ENCODE assay signal across 11 cellular contexts in the genomic region with DNA sequence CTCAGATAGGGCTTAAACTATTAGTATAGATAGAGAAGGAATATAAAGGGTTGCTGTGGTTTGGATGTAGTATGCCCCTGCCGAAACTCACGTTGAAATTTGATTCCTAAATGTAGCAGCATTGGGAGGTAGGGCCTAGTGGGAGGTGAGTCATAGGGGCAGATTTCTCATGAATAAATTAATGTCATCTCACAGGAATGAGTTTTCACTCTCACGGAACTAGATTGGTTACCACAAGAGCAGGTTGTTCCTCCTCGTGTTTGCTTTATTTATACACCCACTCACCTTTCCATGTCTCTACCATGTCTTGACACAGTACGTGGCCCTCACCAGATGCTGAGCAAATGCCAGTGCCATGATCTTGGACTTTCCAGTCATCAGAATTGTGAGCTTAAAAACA.
DNase-seq lines count a peak whose midpoint lies in the region; ATAC-seq and TF ChIP-seq lines count a peak whose summit lies in the region.
"Had no signal": no experiment of that assay in that cellular context is flagged by ENCODE, and none has a peak within 500 bp of the region (broad histone marks: within the 10 kb centered on the region; RNA-seq: fewer than 3 reads in every experiment).

No MANE protein-coding gene starts in this region.

- H2AFZ ChIP-seq in GM23338 = peak overlapping the region; percentile 12; the same call in 1 of the 2 replicates

- no peaks in the 10 kb centered on the region for H3K79me2 ChIP-seq in GM23338 (replicated peaks; ENCODE audit: insufficient read depth)

- H3K4me3 ChIP-seq in GM23338 (no peak overlapping the region), body of pancreas (no peak overlapping the region)

- no peaks in the 10 kb centered on the region for H3F3A ChIP-seq in GM23338 (replicated peaks; ENCODE audit: low read depth)

- H4K20me1 ChIP-seq in GM23338 (replicated peaks; ENCODE audit: insufficient read depth) = no peaks in the 10 kb centered on the region

- H3K9me2 ChIP-seq in GM23338 (ENCODE audit: insufficient read depth) = peaks cover 23% of the 10 kb centered on the region

- H3K4me3 Mint-ChIP-seq in GM23338 = no peak overlapping the region
- no peak overlapping the region for H3K4me3 Mint-ChIP-seq in brain
- H3K4me3 Mint-ChIP-seq in stimulated activated effector memory CD8-positive, alpha-beta T cell treated with anti-CD3 and anti-CD28 coated beads, Interleukin-12 subunit alpha, Interleukin-12 subunit beta, amount 100 ng/mL, for 72 hours = no peak overlapping the region
- H3K4me3 Mint-ChIP-seq: CD4-positive, alpha-beta T cell had no signal

- H3K4me1 Mint-ChIP-seq in GM23338 = no peaks in the 10 kb centered on the region; the same call in 2 of the 3 replicates
- peaks cover 45% of the 10 kb centered on the region for H3K4me1 Mint-ChIP-seq in brain
- H3K4me1 Mint-ChIP-seq in stimulated activated effector memory CD8-positive, alpha-beta T cell treated with anti-CD3 and anti-CD28 coated beads, Interleukin-12 subunit alpha, Interleukin-12 subunit beta, amount 100 ng/mL, for 72 hours = no peaks in the 10 kb centered on the region

- TF ChIP-seq POLR2A in body of pancreas (IDR thresholded peaks at IDR 0.05) = no peak

- H3K9me3 Mint-ChIP-seq in GM23338 (no peaks in the 10 kb centered on the region; the same call in 1 of the 3 replicates), brain (peaks cover 0 to 18% (median 2%) of the 10 kb centered on the region in 5 experiments)
- H3K9me3 Mint-ChIP-seq in stimulated activated effector memory CD8-positive, alpha-beta T cell treated with anti-CD3 and anti-CD28 coated beads, Interleukin-12 subunit alpha, Interleukin-12 subunit beta, amount 100 ng/mL, for 72 hours = no peaks in the 10 kb centered on the region
- H3K9me3 Mint-ChIP-seq: CD4-positive, alpha-beta T cell had no signal

- TF ChIP-seq CTCF in GM23338 (conservative IDR thresholded peaks at IDR 0.05; ENCODE audit: low read depth in 2 of 2) (no peak), brain (conservative IDR thresholded peaks at IDR 0.05) (no peak), body of pancreas (IDR thresholded peaks at IDR 0.05) (no peak)

- H3K27ac ChIP-seq in GM23338 (ENCODE audit: low read depth) (no peak overlapping the region), body of pancreas (no peak overlapping the region)

- H3K4me1 ChIP-seq in GM23338 (ENCODE audit: insufficient read depth) = no peaks in the 10 kb centered on the region
- no peaks in the 10 kb centered on the region for H3K4me1 ChIP-seq in body of pancreas

- H3K36me3 Mint-ChIP-seq in GM23338 (ENCODE audit: low read depth) (no peaks in the 10 kb centered on the region; the same call in 2 of the 3 replicates), brain (no peaks in the 10 kb centered on the region)
- no peaks in the 10 kb centered on the region for H3K36me3 Mint-ChIP-seq in stimulated activated effector memory CD8-positive, alpha-beta T cell treated with anti-CD3 and anti-CD28 coated beads, Interleukin-12 subunit alpha, Interleukin-12 subunit beta, amount 100 ng/mL, for 72 hours

- no peaks in the 10 kb centered on the region for H3K27me3 Mint-ChIP-seq in GM23338 (ENCODE audit: insufficient read depth, low read depth, poor library complexity)
- H3K27me3 Mint-ChIP-seq in brain = no peaks in the 10 kb centered on the region

- DNase-seq in GM23338 (ENCODE audit: low spot score) (peak; percentile 11), NCI-H2171 (lab: John Stamatoyannopoulos, UW) (peak; percentile 71), myocyte (ENCODE audit: low read depth) (peak; percentile 48), NK-92 (lab: John Stamatoyannopoulos, UW; ENCODE audit: unreplicated experiment) (no peak), body of pancreas (no peak), NCI-H1930 (lab: John Stamatoyannopoulos, UW) (no peak)
- no peak for DNase-seq in stimulated activated effector memory CD8-positive, alpha-beta T cell treated with anti-CD3 and anti-CD28 coated beads, Interleukin-12 subunit alpha, Interleukin-12 subunit beta, amount 100 ng/mL, for 72 hours (ENCODE audit: low spot score in 2 of 2)
- DNase-seq: activated CD8-positive, alpha-beta memory T cell treated with anti-CD3 and anti-CD28 coated beads, Interleukin-2, amount 50 U/mL, for 48 hours; CD4-positive, alpha-beta T cell; NCI-H1417 treated with DMSO at 0.1 percent for 48 hours had no signal

- no peak for ATAC-seq in GM23338
- no peak for ATAC-seq in stimulated activated effector memory CD8-positive, alpha-beta T cell treated with anti-CD3 and anti-CD28 coated beads, Interleukin-12 subunit alpha, Interleukin-12 subunit beta, amount 100 ng/mL, for 72 hours
- no peak for ATAC-seq in body of pancreas

- H3K36me3 ChIP-seq in GM23338 (ENCODE audit: insufficient read depth) = no peaks in the 10 kb centered on the region
- no peaks in the 10 kb centered on the region for H3K36me3 ChIP-seq in body of pancreas (replicated peaks in 1 of 2; ENCODE audit: insufficient read depth in 1 of 2, low read depth in 2 of 2)

- H3K27me3 ChIP-seq in GM23338 (ENCODE audit: insufficient read depth) (no peaks in the 10 kb centered on the region), body of pancreas (no peaks in the 10 kb centered on the region)

- H3K9me3 ChIP-seq in body of pancreas = no peaks in the 10 kb centered on the region

- 49 to 53% methylated on average over 5 of the region's 5 CpGs for WGBS in body of pancreas, 2 donors

- no peak overlapping the region for H3K27ac Mint-ChIP-seq in GM23338
- H3K27ac Mint-ChIP-seq in brain = peak overlapping the region in 3 of 5 experiments; percentile 58 to 86 (median 60)
- no peak overlapping the region for H3K27ac Mint-ChIP-seq in stimulated activated effector memory CD8-positive, alpha-beta T cell treated with anti-CD3 and anti-CD28 coated beads, Interleukin-12 subunit alpha, Interleukin-12 subunit beta, amount 100 ng/mL, for 72 hours
- H3K27ac Mint-ChIP-seq: CD4-positive, alpha-beta T cell had no signal

- H3K4me2 ChIP-seq in GM23338 = no peak overlapping the region

- intact Hi-C loops in body of pancreas (cut with DNase I) = no loop called here

TF ChIP-seq in GM23338, 12 proteins besides CTCF, POLR2A, EP300 and RAD21:
- TF ChIP-seq, protein P1, sequence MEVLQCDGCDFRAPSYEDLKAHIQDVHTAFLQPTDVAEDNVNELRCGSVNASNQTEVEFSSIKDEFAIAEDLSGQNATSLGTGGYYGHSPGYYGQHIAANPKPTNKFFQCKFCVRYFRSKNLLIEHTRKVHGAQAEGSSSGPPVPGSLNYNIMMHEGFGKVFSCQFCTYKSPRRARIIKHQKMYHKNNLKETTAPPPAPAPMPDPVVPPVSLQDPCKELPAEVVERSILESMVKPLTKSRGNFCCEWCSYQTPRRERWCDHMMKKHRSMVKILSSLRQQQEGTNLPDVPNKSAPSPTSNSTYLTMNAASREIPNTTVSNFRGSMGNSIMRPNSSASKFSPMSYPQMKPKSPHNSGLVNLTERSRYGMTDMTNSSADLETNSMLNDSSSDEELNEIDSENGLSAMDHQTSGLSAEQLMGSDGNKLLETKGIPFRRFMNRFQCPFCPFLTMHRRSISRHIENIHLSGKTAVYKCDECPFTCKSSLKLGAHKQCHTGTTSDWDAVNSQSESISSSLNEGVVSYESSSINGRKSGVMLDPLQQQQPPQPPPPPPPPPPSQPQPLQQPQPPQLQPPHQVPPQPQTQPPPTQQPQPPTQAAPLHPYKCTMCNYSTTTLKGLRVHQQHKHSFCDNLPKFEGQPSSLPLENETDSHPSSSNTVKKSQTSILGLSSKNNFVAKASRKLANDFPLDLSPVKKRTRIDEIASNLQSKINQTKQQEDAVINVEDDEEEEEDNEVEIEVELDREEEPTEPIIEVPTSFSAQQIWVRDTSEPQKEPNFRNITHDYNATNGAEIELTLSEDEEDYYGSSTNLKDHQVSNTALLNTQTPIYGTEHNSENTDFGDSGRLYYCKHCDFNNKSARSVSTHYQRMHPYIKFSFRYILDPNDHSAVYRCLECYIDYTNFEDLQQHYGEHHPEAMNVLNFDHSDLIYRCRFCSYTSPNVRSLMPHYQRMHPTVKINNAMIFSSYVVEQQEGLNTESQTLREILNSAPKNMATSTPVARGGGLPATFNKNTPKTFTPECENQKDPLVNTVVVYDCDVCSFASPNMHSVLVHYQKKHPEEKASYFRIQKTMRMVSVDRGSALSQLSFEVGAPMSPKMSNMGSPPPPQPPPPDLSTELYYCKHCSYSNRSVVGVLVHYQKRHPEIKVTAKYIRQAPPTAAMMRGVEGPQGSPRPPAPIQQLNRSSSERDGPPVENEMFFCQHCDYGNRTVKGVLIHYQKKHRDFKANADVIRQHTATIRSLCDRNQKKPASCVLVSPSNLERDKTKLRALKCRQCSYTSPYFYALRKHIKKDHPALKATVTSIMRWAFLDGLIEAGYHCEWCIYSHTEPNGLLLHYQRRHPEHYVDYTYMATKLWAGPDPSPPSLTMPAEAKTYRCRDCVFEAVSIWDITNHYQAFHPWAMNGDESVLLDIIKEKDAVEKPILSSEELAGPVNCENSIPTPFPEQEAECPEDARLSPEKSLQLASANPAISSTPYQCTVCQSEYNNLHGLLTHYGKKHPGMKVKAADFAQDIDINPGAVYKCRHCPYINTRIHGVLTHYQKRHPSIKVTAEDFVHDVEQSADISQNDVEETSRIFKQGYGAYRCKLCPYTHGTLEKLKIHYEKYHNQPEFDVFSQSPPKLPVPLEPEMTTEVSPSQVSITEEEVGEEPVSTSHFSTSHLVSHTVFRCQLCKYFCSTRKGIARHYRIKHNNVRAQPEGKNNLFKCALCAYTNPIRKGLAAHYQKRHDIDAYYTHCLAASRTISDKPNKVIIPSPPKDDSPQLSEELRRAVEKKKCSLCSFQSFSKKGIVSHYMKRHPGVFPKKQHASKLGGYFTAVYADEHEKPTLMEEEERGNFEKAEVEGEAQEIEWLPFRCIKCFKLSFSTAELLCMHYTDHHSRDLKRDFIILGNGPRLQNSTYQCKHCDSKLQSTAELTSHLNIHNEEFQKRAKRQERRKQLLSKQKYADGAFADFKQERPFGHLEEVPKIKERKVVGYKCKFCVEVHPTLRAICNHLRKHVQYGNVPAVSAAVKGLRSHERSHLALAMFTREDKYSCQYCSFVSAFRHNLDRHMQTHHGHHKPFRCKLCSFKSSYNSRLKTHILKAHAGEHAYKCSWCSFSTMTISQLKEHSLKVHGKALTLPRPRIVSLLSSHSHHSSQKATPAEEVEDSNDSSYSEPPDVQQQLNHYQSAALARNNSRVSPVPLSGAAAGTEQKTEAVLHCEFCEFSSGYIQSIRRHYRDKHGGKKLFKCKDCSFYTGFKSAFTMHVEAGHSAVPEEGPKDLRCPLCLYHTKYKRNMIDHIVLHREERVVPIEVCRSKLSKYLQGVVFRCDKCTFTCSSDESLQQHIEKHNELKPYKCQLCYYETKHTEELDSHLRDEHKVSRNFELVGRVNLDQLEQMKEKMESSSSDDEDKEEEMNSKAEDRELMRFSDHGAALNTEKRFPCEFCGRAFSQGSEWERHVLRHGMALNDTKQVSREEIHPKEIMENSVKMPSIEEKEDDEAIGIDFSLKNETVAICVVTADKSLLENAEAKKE (CRISPR knock-in tag; IDR thresholded peaks at IDR 0.05) = no peak
- TF ChIP-seq STAT1 (IDR thresholded peaks at IDR 0.05; ENCODE audit: unreplicated experiment) (no peak), EZH2phosphoT487 (IDR thresholded peaks at IDR 0.05; ENCODE audit: unreplicated experiment) (no peak)

Comparison
In these comparisons a context has a peak if more than half of its experiments do, and no peak if none do; other contexts are left out.
1. DNase-seq: peak in GM23338 (single experiment), NCI-H2171 (single experiment) and myocyte (single experiment); none in stimulated activated effector memory CD8-positive, alpha-beta T cell treated with anti-CD3 and anti-CD28 coated beads, Interleukin-12 subunit alpha, Interleukin-12 subunit beta, amount 100 ng/mL, for 72 hours (0 of 2), NK-92 (single experiment), body of pancreas (0 of 4) and NCI-H1930 (0 of 2).
2. H3K27ac Mint-ChIP-seq: peak in brain (3 of 5); none in GM23338 (single experiment) and stimulated activated effector memory CD8-positive, alpha-beta T cell treated with anti-CD3 and anti-CD28 coated beads, Interleukin-12 subunit alpha, Interleukin-12 subunit beta, amount 100 ng/mL, for 72 hours (single experiment).